11 cellular contexts compared by ENCODE assay signal in genomic region chr2:232385660-232386489, GRCh38. TPM values are rescaled to one million over a fixed set of nuclear protein-coding genes. Genes with fewer than 3 reads are reported as not detected.
DNase-seq lines count a peak whose midpoint lies in the region; ATAC-seq, FAIRE-seq and TF ChIP-seq lines count a peak whose summit lies in the region.
"Had no signal": no experiment of that assay in that cellular context is flagged by ENCODE, and none has a peak within 500 bp of the region (broad histone marks: within the 10 kb centered on the region; RNA-seq: fewer than 3 reads in every experiment).

No MANE protein-coding gene starts in this region.

- H3F3A ChIP-seq in DOHH2 (ENCODE audit: control insufficient read depth, insufficient read depth) (0 out of 2 replicates have a peak, but pooled peaks cover 4% of the 10 kb centered on the region), neural cell (ENCODE audit: insufficient read depth, low read length, poor library complexity, severe bottlenecking) (no peaks in the 10 kb centered on the region)

- no peaks in the 10 kb centered on the region for H3K9me2 ChIP-seq in DOHH2 (replicated peaks; ENCODE audit: control insufficient read depth, low read length)
- H3K9me2 ChIP-seq in neural cell (ENCODE audit: insufficient read depth, low read length), result no peaks in the 10 kb centered on the region

- H3K27me3 ChIP-seq in DOHH2 (ENCODE audit: control insufficient read depth, low read length) (peaks cover 2% of the 10 kb centered on the region), endothelial cell of umbilical vein (ENCODE audit: control insufficient read depth in 2 of 2, insufficient read depth in 2 of 2, low read length in 2 of 2) (peaks cover 73 to 78% of the 10 kb centered on the region in 2 experiments), neural cell (ENCODE audit: insufficient read depth, low read depth, low read length) (peaks cover 79% of the 10 kb centered on the region), dorsolateral prefrontal cortex (peaks cover 0 to 97% (median 82%) of the 10 kb centered on the region in 45 donors)

- H3K36me3 ChIP-seq in DOHH2 (ENCODE audit: control insufficient read depth, low read length) (no peaks in the 10 kb centered on the region), endothelial cell of umbilical vein (ENCODE audit: control insufficient read depth in 2 of 2, extremely low read depth in 1 of 2, insufficient read depth in 2 of 2, low read length in 2 of 2) (no peaks in the 10 kb centered on the region), neural cell (ENCODE audit: insufficient read depth, low read length) (no peaks in the 10 kb centered on the region)
- H3K36me3 ChIP-seq: adrenal gland, heart right ventricle had no signal

- H3K9ac ChIP-seq in endothelial cell of umbilical vein (replicated peaks; ENCODE audit: extremely low read depth, insufficient read depth, low read length) (no peak overlapping the region), neural cell (ENCODE audit: low read length) (no peak overlapping the region)

- POLR2A ChIA-PET in endothelial cell of umbilical vein (lab: Charles Lee), result no interaction called here

- no peak for TF ChIP-seq RAD21 in neural cell (conservative IDR thresholded peaks at IDR 0.05)

- H3K4me1 ChIP-seq in DOHH2 (ENCODE audit: control insufficient read depth, low read length) (peaks cover 17% of the 10 kb centered on the region), endothelial cell of umbilical vein (ENCODE audit: control insufficient read depth, extremely low read depth, insufficient read depth, low read length) (no peaks in the 10 kb centered on the region)
- H3K4me1 ChIP-seq: adrenal gland had no signal

- H3K4me3 ChIP-seq in DOHH2 (ENCODE audit: low read length) (peak overlapping the region; percentile 15; the same call in 1 of the 2 replicates), endothelial cell of umbilical vein (replicated peaks in 1 of 3; ENCODE audit: insufficient read depth in 1 of 3, low read depth in 1 of 3, low read length in 3 of 3) (no peak overlapping the region), neural cell (ENCODE audit: low read length) (peak overlapping the region; percentile 56), dorsolateral prefrontal cortex (peak overlapping the region in 2 of 59 donors; percentile 25 to 33)
- H3K4me3 ChIP-seq: adrenal gland, heart right ventricle had no signal

- H4K20me1 ChIP-seq in DOHH2 (ENCODE audit: control insufficient read depth, insufficient read depth, low read depth, low read length), result no peaks in the 10 kb centered on the region
- no peaks in the 10 kb centered on the region for H4K20me1 ChIP-seq in endothelial cell of umbilical vein (replicated peaks; ENCODE audit: control insufficient read depth, extremely low read depth, insufficient read depth, low read length)
- no peaks in the 10 kb centered on the region for H4K20me1 ChIP-seq in neural cell (ENCODE audit: insufficient read depth)

- CTCF ChIA-PET in endothelial cell of umbilical vein (lab: Charles Lee), result interaction anchor here (0.7 to 1.4 kb wide), 4 partner anchors 10 to 160 kb away, joined by 3 to 4 read pairs (median 4); no protein-coding TSS in a partner anchor

- TF ChIP-seq POLR2A in endothelial cell of umbilical vein (IDR thresholded peaks at IDR 0.05; ENCODE audit: low read depth, low read length), result no peak

- DNase-seq in LHCN-M2 (ENCODE audit: low read depth) (peak; percentile 53), endothelial cell of umbilical vein (ENCODE audit: low read depth, low spot score) (peak; percentile 17), dorsolateral prefrontal cortex (no peak)
- DNase-seq in stimulated activated naive CD4-positive, alpha-beta T cell treated with Interleukin-2 at 50 U/mL for 16 hours (lab: John Stamatoyannopoulos, UW), result no peak
- DNase-seq: adrenal gland, heart right ventricle, NCI-H69 had no signal

- H3K4me2 ChIP-seq in DOHH2 (ENCODE audit: low read length) (peak overlapping the region; percentile 24; the same call in 1 of the 2 replicates), endothelial cell of umbilical vein (ENCODE audit: insufficient read depth, low read length) (no peak overlapping the region), neural cell (ENCODE audit: low read length) (no peak overlapping the region)

- ATAC-seq in GM21515 (IDR thresholded peaks at IDR 0.05; ENCODE audit: unreplicated experiment), result no peak
- ATAC-seq in GM21423 (IDR thresholded peaks at IDR 0.05; ENCODE audit: unreplicated experiment), result no peak

- no peaks in the 10 kb centered on the region for H3K9me1 ChIP-seq in endothelial cell of umbilical vein (replicated peaks; ENCODE audit: control insufficient read depth, extremely low read depth, insufficient read depth, low read length)

- intact Hi-C loops in endothelial cell of umbilical vein (cut with micrococcal nuclease) (no loop called here), dorsolateral prefrontal cortex (cut with DNase I) (no loop called here)

- TF ChIP-seq EP300 in neural cell (conservative IDR thresholded peaks at IDR 0.05; ENCODE audit: poor library complexity, severe bottlenecking), result no peak

- H2AFZ ChIP-seq in endothelial cell of umbilical vein (ENCODE audit: low read depth, low read length), result no peak overlapping the region
- no peak overlapping the region for H2AFZ ChIP-seq in neural cell (ENCODE audit: low read depth, low read length)

- BruUV-seq in endothelial cell of umbilical vein (replicated peaks; lab: Mats Ljungman, UMichigan), result no TSS peak

- no peak for TF ChIP-seq CTCF in DOHH2 (IDR thresholded peaks at IDR 0.05; ENCODE audit: low read depth, low read length, poor library complexity, severe bottlenecking)
- TF ChIP-seq CTCF in endothelial cell of umbilical vein (IDR thresholded peaks at IDR 0.05; ENCODE audit: extremely low read depth in 1 of 2, insufficient read depth in 1 of 2, low read depth in 1 of 2, low read length in 2 of 2), result no peak
- no peak for TF ChIP-seq CTCF in neural cell (IDR thresholded peaks at IDR 0.05; ENCODE audit: poor library complexity, severe bottlenecking)
- no peak for TF ChIP-seq CTCF in dorsolateral prefrontal cortex (IDR thresholded peaks at IDR 0.05 in 54 of 56, conservative IDR thresholded peaks at IDR 0.05 in 2 of 56; ENCODE audit: low read depth in 1 of 56, partially characterized antibody in 56 of 56)

- H3K9me3 ChIP-seq in DOHH2 (ENCODE audit: control insufficient read depth, insufficient read depth, low read length) (no peaks in the 10 kb centered on the region), endothelial cell of umbilical vein (replicated peaks; ENCODE audit: control insufficient read depth, insufficient read depth, low read length) (no peaks in the 10 kb centered on the region), neural cell (ENCODE audit: low read length) (no peaks in the 10 kb centered on the region)
- H3K9me3 ChIP-seq: adrenal gland, heart right ventricle had no signal

- H3K79me2 ChIP-seq in DOHH2 (ENCODE audit: control insufficient read depth, low read length) (no peaks in the 10 kb centered on the region), endothelial cell of umbilical vein (ENCODE audit: control insufficient read depth, insufficient read depth, low read length) (no peaks in the 10 kb centered on the region), neural cell (replicated peaks; ENCODE audit: insufficient read depth, low read length) (no peaks in the 10 kb centered on the region)

- dilution Hi-C loops in endothelial cell of umbilical vein (cut with MboI; ENCODE audit: extremely low pct_ligation_motif_present, low sequenced_read_pairs), result no loop called here

- FAIRE-seq in endothelial cell of umbilical vein (lab: Jason Lieb, UNC), result no peak

- H3K27ac ChIP-seq in DOHH2 (ENCODE audit: low read depth, low read length) (no peak overlapping the region), endothelial cell of umbilical vein (ENCODE audit: insufficient read depth, low read depth, low read length) (no peak overlapping the region), neural cell (ENCODE audit: low read length) (no peak overlapping the region), dorsolateral prefrontal cortex (no peak overlapping the region)
- H3K27ac ChIP-seq: adrenal gland, heart right ventricle had no signal

TF ChIP-seq in endothelial cell of umbilical vein, 7 proteins besides CTCF, POLR2A, EP300 and RAD21 (continues in another document):
- TF ChIP-seq JUN (IDR thresholded peaks at IDR 0.05; ENCODE audit: borderline replicate concordance, insufficient read depth, insufficient read length, low read depth) (no peak), POLR2AphosphoS5 (IDR thresholded peaks at IDR 0.05; ENCODE audit: insufficient read depth, low read depth, low read length) (no peak), MYC (IDR thresholded peaks at IDR 0.05; ENCODE audit: low read depth, low read length) (no peak)

TF ChIP-seq in neural cell, 6 proteins besides CTCF, POLR2A, EP300 and RAD21 (continues in another document):
- no peak for TF ChIP-seq POLR2AphosphoS5 (IDR thresholded peaks at IDR 0.05)

RNA-seq across cellular contexts. Expression of gene ALPP, which starts 7.3 kb away (rescaled TPM):
- total RNA-seq in LHCN-M2 (2014; rRNA removed), result not detected in 2 replicates
- polyA plus RNA-seq in LHCN-M2 (2012), result not detected
- total RNA-seq in endothelial cell of umbilical vein, result not detected in 2 replicates
- polyA plus RNA-seq in endothelial cell of umbilical vein, result not detected in 2 replicates
- polyA plus RNA-seq in endothelial cell of umbilical vein (2011; cell fraction: cytosol; rRNA removed), result not detected in 2 replicates
- not detected in 2 replicates for polyA plus RNA-seq in endothelial cell of umbilical vein (2011; cell fraction: nucleus; rRNA removed)
- polyA plus RNA-seq in endothelial cell of umbilical vein (2012), result not detected in 2 replicates
- not detected in 2 replicates for polyA minus RNA-seq in endothelial cell of umbilical vein
- 1.1 TPM for polyA minus RNA-seq in endothelial cell of umbilical vein (2011; cell fraction: cytosol; rRNA and poly(A)+ RNA removed)
- polyA minus RNA-seq in endothelial cell of umbilical vein (2011; cell fraction: nucleus; rRNA and poly(A)+ RNA removed), result not detected in 2 replicates
- polyA plus RNA-seq in neural cell, result not detected in 2 replicates
- not detected in 2 replicates for polyA minus RNA-seq in neural cell
- total RNA-seq in dorsolateral prefrontal cortex, result under 1 TPM in 2 of 120 experiments, not detected in 118; 0.39 to 0.60 TPM
- total RNA-seq: adrenal gland, heart right ventricle had no signal
- polyA plus RNA-seq: adrenal gland, heart right ventricle had no signal

RNA-seq across cellular contexts. Expression of gene ALPG, which starts 20.8 kb away (rescaled TPM):
- total RNA-seq in LHCN-M2 (2014; rRNA removed), result not detected in 2 replicates
- not detected for polyA plus RNA-seq in LHCN-M2 (2012)
- total RNA-seq in endothelial cell of umbilical vein, result not detected in 2 replicates
- not detected in 2 replicates for polyA plus RNA-seq in endothelial cell of umbilical vein
- polyA plus RNA-seq in endothelial cell of umbilical vein (2011; cell fraction: cytosol; rRNA removed), result not detected in 2 replicates
- polyA plus RNA-seq in endothelial cell of umbilical vein (2011; cell fraction: nucleus; rRNA removed), result not detected in 2 replicates
- polyA plus RNA-seq in endothelial cell of umbilical vein (2012), result not detected in 2 replicates
- not detected in 2 replicates for polyA minus RNA-seq in endothelial cell of umbilical vein
- polyA minus RNA-seq in endothelial cell of umbilical vein (2011; cell fraction: cytosol; rRNA and poly(A)+ RNA removed), result not detected
- polyA minus RNA-seq in endothelial cell of umbilical vein (2011; cell fraction: nucleus; rRNA and poly(A)+ RNA removed), result not detected in 2 replicates
- polyA plus RNA-seq in neural cell, result not detected in 2 replicates
- polyA minus RNA-seq in neural cell, result not detected in 2 replicates
- total RNA-seq in dorsolateral prefrontal cortex, result under 1 TPM in 1 of 120 experiments, not detected in 119; 0.11 TPM
- total RNA-seq: adrenal gland, heart right ventricle had no signal
- polyA plus RNA-seq: adrenal gland, heart right ventricle had no signal

Comparison
In these comparisons a context has a peak if more than half of its experiments do, and no peak if none do; other contexts are left out.
1. H3K4me3 ChIP-seq: peak in DOHH2 (single experiment) and neural cell (single experiment); none in endothelial cell of umbilical vein (0 of 3).
2. DNase-seq: peak in LHCN-M2 (single experiment) and endothelial cell of umbilical vein (single experiment); none in dorsolateral prefrontal cortex (0 of 10) and stimulated activated naive CD4-positive, alpha-beta T cell treated with Interleukin-2 at 50 U/mL for 16 hours (single experiment).